ENCODE assay signal across 8 cellular contexts in genomic region chr19:49890349-49891311, GRCh38. TPM values are rescaled to one million over a fixed set of nuclear protein-coding genes. Genes with fewer than 3 reads are reported as not detected.
DNase-seq lines count a peak whose midpoint lies in the region; ATAC-seq, FAIRE-seq and TF ChIP-seq lines count a peak whose summit lies in the region.

No MANE protein-coding gene starts in this region.

- H2AFZ ChIP-seq in GM23248 (no peak overlapping the region), SU-DHL-6 (ENCODE audit: low read depth, low read length, severe bottlenecking) (no peak overlapping the region), astrocyte (ENCODE audit: low read depth, low read length) (peak overlapping the region; percentile 66)

- no peak for TF ChIP-seq CTCF in SU-DHL-6 (IDR thresholded peaks at IDR 0.05; ENCODE audit: insufficient read depth, low read length, poor library complexity, severe bottlenecking)
- no peak for TF ChIP-seq CTCF in astrocyte (IDR thresholded peaks at IDR 0.05; ENCODE audit: insufficient read depth, low read depth, low read length)
- peak in 1 of 4 donors; percentile 2 for TF ChIP-seq CTCF in right lobe of liver (IDR thresholded peaks at IDR 0.05)

- H3K36me3 Mint-ChIP-seq in astrocyte (ENCODE audit: low read depth, unreplicated experiment) = peaks cover 3% of the 10 kb centered on the region

- no peak overlapping the region; the same call in 1 of the 2 replicates for H3K4me3 ChIP-seq in GM23248
- peak overlapping the region; percentile 38 for H3K4me3 ChIP-seq in SU-DHL-6 (ENCODE audit: insufficient read depth, low read length, poor library complexity, severe bottlenecking)
- H3K4me3 ChIP-seq in astrocyte (ENCODE audit: insufficient read depth, low read depth, low read length) = peak overlapping the region; percentile 19
- H3K4me3 ChIP-seq in right lobe of liver = no peak overlapping the region

- H3F3A ChIP-seq in GM23248 (ENCODE audit: insufficient read depth) (no peaks in the 10 kb centered on the region), SU-DHL-6 (ENCODE audit: insufficient read depth) (peaks cover 7% of the 10 kb centered on the region; the same call in 1 of the 2 replicates)

- peaks cover 30% of the 10 kb centered on the region for H3K27me3 Mint-ChIP-seq in astrocyte (ENCODE audit: low read depth, unreplicated experiment)

- H3K27ac Mint-ChIP-seq in astrocyte (ENCODE audit: unreplicated experiment) = no peak overlapping the region

- no peak overlapping the region for H3K4me2 ChIP-seq in GM23248 (ENCODE audit: unreplicated experiment)
- peak overlapping the region; percentile 52 for H3K4me2 ChIP-seq in SU-DHL-6 (ENCODE audit: low read depth, low read length, poor library complexity, severe bottlenecking)
- H3K4me2 ChIP-seq in astrocyte (ENCODE audit: low read length) = peak overlapping the region; percentile 62

- no peaks in the 10 kb centered on the region for H3K27me3 ChIP-seq in GM23248 (replicated peaks; ENCODE audit: insufficient read depth)
- no peaks in the 10 kb centered on the region for H3K27me3 ChIP-seq in SU-DHL-6 (ENCODE audit: low read length)
- H3K27me3 ChIP-seq in astrocyte (ENCODE audit: insufficient read depth, low read length) = no peaks in the 10 kb centered on the region
- no peaks in the 10 kb centered on the region for H3K27me3 ChIP-seq in right lobe of liver

- in situ Hi-C loops in GM23248 (cut with MboI) = no loop called here

- no peaks in the 10 kb centered on the region for H3K4me1 ChIP-seq in GM23248 (ENCODE audit: insufficient read depth)
- peaks cover 3% of the 10 kb centered on the region for H3K4me1 ChIP-seq in astrocyte (ENCODE audit: insufficient read depth, low read length)
- H3K4me1 ChIP-seq in right lobe of liver = peaks cover 0 to 7% (median 0%) of the 10 kb centered on the region in 4 donors

- H3K4me1 Mint-ChIP-seq in astrocyte (ENCODE audit: low read depth, unreplicated experiment) = no peaks in the 10 kb centered on the region

- H3K79me2 ChIP-seq in GM23248 (ENCODE audit: insufficient read depth) (no peaks in the 10 kb centered on the region), SU-DHL-6 (ENCODE audit: insufficient read depth, low read length) (no peaks in the 10 kb centered on the region), astrocyte (ENCODE audit: insufficient read depth, low read length) (no peaks in the 10 kb centered on the region)

- no peak for TF ChIP-seq POLR2A in right lobe of liver (IDR thresholded peaks at IDR 0.05)

- FAIRE-seq in astrocyte (lab: Jason Lieb, UNC) = no peak

- H4K20me1 ChIP-seq in GM23248 (ENCODE audit: insufficient read depth) = no peaks in the 10 kb centered on the region
- H4K20me1 ChIP-seq in SU-DHL-6 (ENCODE audit: low read depth, low read length) = no peaks in the 10 kb centered on the region
- H4K20me1 ChIP-seq in astrocyte (ENCODE audit: insufficient read depth, low read length) = no peaks in the 10 kb centered on the region

- peak overlapping the region; percentile 29 for H3K4me3 Mint-ChIP-seq in astrocyte (ENCODE audit: unreplicated experiment)

- H3K36me3 ChIP-seq in GM23248 (ENCODE audit: low read depth) = no peaks in the 10 kb centered on the region
- H3K36me3 ChIP-seq in SU-DHL-6 (ENCODE audit: low read length) = no peaks in the 10 kb centered on the region
- no peaks in the 10 kb centered on the region for H3K36me3 ChIP-seq in astrocyte (ENCODE audit: insufficient read depth, low read length)
- H3K36me3 ChIP-seq in right lobe of liver = peaks cover 0 to 4% (median 0%) of the 10 kb centered on the region in 4 donors

- DNase-seq in GM23248 (peak; percentile 31), astrocyte (ENCODE audit: low read depth) (no peak), right lobe of liver (peak in 2 of 3 donors; percentile 21 to 50)
- peak; percentile 46 to 61 for DNase-seq in stimulated activated CD8-positive, alpha-beta memory T cell treated with anti-CD3 and anti-CD28 coated beads, Interleukin-2, amount 100 ng/mL, for 48 hours (ENCODE audit: low read depth in 2 of 2)

- WGBS in GM23248 (ENCODE audit: low coverage in 1 of 2, low lambda C conversion rate in 2 of 2, missing lambda C conversion rate in 2 of 2), 2 experiments = 16 to 19% methylated on average over 38 to 68 of the region's 69 CpGs
- 25% methylated on average over 14 of the region's 69 CpGs for WGBS in right lobe of liver (ENCODE audit: insufficient coverage, low coverage, low lambda C conversion rate, missing lambda C conversion rate)

- H3K9me3 ChIP-seq in GM23248 (ENCODE audit: low read depth) (no peaks in the 10 kb centered on the region), SU-DHL-6 (ENCODE audit: insufficient read depth, low read length) (no peaks in the 10 kb centered on the region), astrocyte (ENCODE audit: insufficient read depth, low read depth, low read length) (peaks cover 7% of the 10 kb centered on the region), right lobe of liver (no peaks in the 10 kb centered on the region)

- H3K9ac ChIP-seq in GM23248 = no peak overlapping the region
- no peak overlapping the region for H3K9ac ChIP-seq in SU-DHL-6 (ENCODE audit: low read length)
- no peak overlapping the region for H3K9ac ChIP-seq in astrocyte (ENCODE audit: low read length)

- H3K9me2 ChIP-seq in GM23248 (ENCODE audit: insufficient read depth) = no peaks in the 10 kb centered on the region
- no peaks in the 10 kb centered on the region for H3K9me2 ChIP-seq in SU-DHL-6 (replicated peaks; ENCODE audit: insufficient read depth, low read length)

- ATAC-seq in right lobe of liver (peak; percentile 39 to 56 (median 48)), HG02852 (IDR thresholded peaks at IDR 0.05; ENCODE audit: unreplicated experiment) (no peak), GM21786 (IDR thresholded peaks at IDR 0.05; ENCODE audit: unreplicated experiment) (no peak), HG02623 (IDR thresholded peaks at IDR 0.05; ENCODE audit: unreplicated experiment) (no peak)

- intact Hi-C loops in right lobe of liver (cut with DNase I) = no loop called here

- no peaks in the 10 kb centered on the region for H3K9me3 Mint-ChIP-seq in astrocyte (ENCODE audit: unreplicated experiment)

- H3K27ac ChIP-seq in GM23248 = no peak overlapping the region
- H3K27ac ChIP-seq in SU-DHL-6 (ENCODE audit: low read depth, low read length) = no peak overlapping the region
- no peak overlapping the region for H3K27ac ChIP-seq in astrocyte (ENCODE audit: low read depth, low read length)
- no peak overlapping the region for H3K27ac ChIP-seq in right lobe of liver

RNA-seq across cellular contexts. Expression of gene IL4I1, which starts 6.1 kb away (rescaled TPM):
- total RNA-seq in GM23248 (2014; rRNA removed; shearing (Covaris generic)) = not detected in 2 replicates
- polyA plus RNA-seq in GM23248 (2016; fragmentation: Nextera tagmentation; extraction: Ambion mirVana) = 0.66 and 0.91 TPM in 2 replicates
- total RNA-seq in astrocyte (0.27 and 0.50 TPM in 2 replicates), right lobe of liver (1 to 10 TPM in 2 of 6 experiments, under 1 TPM in 1, not detected in 3; 0.56 to 4.2 (median 1.0) TPM)

RNA-seq across cellular contexts. Expression of gene TBC1D17, which starts 13.1 kb away (rescaled TPM):
- 6.3 and 6.6 TPM in 2 replicates for total RNA-seq in GM23248 (2014; rRNA removed; shearing (Covaris generic))
- polyA plus RNA-seq in GM23248 (2016; fragmentation: Nextera tagmentation; extraction: Ambion mirVana) = 32.4 and 33.0 TPM in 2 replicates
- total RNA-seq in astrocyte = 29.1 and 32.2 TPM in 2 replicates
- total RNA-seq in right lobe of liver = 10 to 100 TPM; 12.6 to 38.1 (median 27.8) TPM

RNA-seq across cellular contexts. Expression of gene AKT1S1, which starts 13.5 kb away (rescaled TPM):
- 11.6 and 17.3 TPM in 2 replicates for total RNA-seq in GM23248 (2014; rRNA removed; shearing (Covaris generic))
- 60.4 and 65.2 TPM in 2 replicates for polyA plus RNA-seq in GM23248 (2016; fragmentation: Nextera tagmentation; extraction: Ambion mirVana)
- total RNA-seq in astrocyte = 104 and 116 TPM in 2 replicates
- total RNA-seq in right lobe of liver = 10 to 100 TPM; 18.2 to 27.0 (median 22.4) TPM

RNA-seq across cellular contexts. Expression of gene PNKP, which starts 23.3 kb away (rescaled TPM):
- total RNA-seq in GM23248 (2014; rRNA removed; shearing (Covaris generic)) = 31.5 and 35.9 TPM in 2 replicates
- polyA plus RNA-seq in GM23248 (2016; fragmentation: Nextera tagmentation; extraction: Ambion mirVana) = 32.7 and 42.2 TPM in 2 replicates
- total RNA-seq in astrocyte = 49.1 and 54.8 TPM in 2 replicates
- 10 to 100 TPM; 21.0 to 37.5 (median 27.9) TPM for total RNA-seq in right lobe of liver

RNA-seq across cellular contexts. Expression of gene ATF5, which starts 38.4 kb away (rescaled TPM):
- 8.9 and 19.1 TPM in 2 replicates for total RNA-seq in GM23248 (2014; rRNA removed; shearing (Covaris generic))
- polyA plus RNA-seq in GM23248 (2016; fragmentation: Nextera tagmentation; extraction: Ambion mirVana) = 8.0 and 8.9 TPM in 2 replicates
- total RNA-seq in astrocyte = 30.8 and 35.5 TPM in 2 replicates
- 1,000 to 10,000 TPM in 1 of 6 experiments, 100 to 1,000 TPM in 5; 475 to 1,724 (median 619) TPM for total RNA-seq in right lobe of liver

Comparison
In these comparisons a context has a peak if more than half of its experiments do, and no peak if none do; other contexts are left out.
1. H3K4me3 ChIP-seq: peak in SU-DHL-6 (single experiment) and astrocyte (single experiment); none in GM23248 (single experiment) and right lobe of liver (0 of 3).
2. ATAC-seq: peak in right lobe of liver (4 of 4); none in HG02852 (single experiment), GM21786 (single experiment) and HG02623 (single experiment).